8 cellular contexts compared by ENCODE assay signal in the genomic region with DNA sequence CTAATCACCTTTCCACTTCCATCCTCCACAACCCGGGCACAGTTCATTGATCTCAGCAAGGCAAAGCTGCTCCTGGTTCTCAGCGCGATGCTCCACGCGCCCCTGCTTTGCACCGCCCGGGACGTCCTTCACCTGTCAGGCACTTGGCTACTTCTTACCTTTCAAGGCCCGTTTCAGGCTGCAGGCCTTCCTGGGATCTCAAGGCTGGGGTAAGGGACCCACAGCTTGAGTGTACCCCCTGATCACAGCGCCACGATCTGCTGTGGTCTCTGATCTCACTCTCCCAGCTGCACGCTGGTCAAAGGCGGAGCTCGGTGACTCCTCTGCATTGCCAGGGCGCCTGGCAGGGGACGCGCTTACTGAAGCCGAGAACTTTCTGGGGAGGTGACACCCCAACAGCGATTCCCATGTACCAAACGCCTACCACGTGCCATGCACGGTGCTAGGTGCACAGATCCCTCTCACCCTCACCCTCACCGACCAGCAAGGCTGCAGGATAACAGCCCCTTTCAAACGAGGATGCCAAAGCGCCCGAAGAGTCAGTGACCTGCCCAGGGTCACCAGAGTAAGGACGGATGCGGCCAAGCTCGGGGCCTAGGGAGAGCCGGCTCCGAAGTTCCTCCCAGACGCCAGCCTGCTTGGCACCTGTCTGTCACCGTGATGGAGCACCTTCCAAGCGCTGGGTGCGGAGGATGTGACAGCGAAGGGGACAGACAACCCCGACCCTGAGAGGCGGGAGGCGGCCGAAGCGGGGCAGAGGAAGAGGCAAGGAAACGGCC. TPM values are rescaled to one million over a fixed set of nuclear protein-coding genes. Genes with fewer than 3 reads are reported as not detected.
DNase-seq lines count a peak whose midpoint lies in the region; ATAC-seq and TF ChIP-seq lines count a peak whose summit lies in the region.

No MANE protein-coding gene starts in this region.

- H3K36me3 ChIP-seq in CD4-positive, CD25-positive, alpha-beta regulatory T cell (ENCODE audit: control insufficient read depth, insufficient read depth, low read length) = peaks cover 9% of the 10 kb centered on the region
- H3K36me3 ChIP-seq in SK-N-MC (ENCODE audit: insufficient read depth, low read length) = peaks cover 9% of the 10 kb centered on the region

- H3K4me3 Mint-ChIP-seq in CD4-positive, CD25-positive, alpha-beta regulatory T cell = no peak overlapping the region

- no peaks in the 10 kb centered on the region for H3K27me3 ChIP-seq in CD4-positive, CD25-positive, alpha-beta regulatory T cell (ENCODE audit: control insufficient read depth, insufficient read depth, low read length)

- no peaks in the 10 kb centered on the region for H3K27me3 Mint-ChIP-seq in CD4-positive, CD25-positive, alpha-beta regulatory T cell

- peak; percentile 12 to 69 (median 43) for DNase-seq in CD4-positive, CD25-positive, alpha-beta regulatory T cell
- DNase-seq in SK-N-MC (ENCODE audit: low read depth, low spot score) (no peak), anterior cingulate cortex (lab: John Stamatoyannopoulos, UW) (peak in 43 of 58 donors; percentile 18 to 68 (median 48)), hippocampal formation (lab: John Stamatoyannopoulos, UW) (peak; percentile 18 to 35), retinal pigment epithelial cell (ENCODE audit: low read depth) (no peak), 8988T (no peak)

- no peaks in the 10 kb centered on the region for H3K9me3 ChIP-seq in CD4-positive, CD25-positive, alpha-beta regulatory T cell (ENCODE audit: control insufficient read depth in 2 of 2, low read length in 2 of 2)
- H3K9me3 ChIP-seq in SK-N-MC (ENCODE audit: low read depth, low read length) = no peaks in the 10 kb centered on the region

- H3K9ac ChIP-seq in SK-N-MC (ENCODE audit: insufficient read length) = peak overlapping the region; percentile 90

- H3K4me1 Mint-ChIP-seq in CD4-positive, CD25-positive, alpha-beta regulatory T cell = peaks cover 29 to 49% (median 39%) of the 10 kb centered on the region in 4 donors

- no peak for TF ChIP-seq CTCF in retinal pigment epithelial cell (conservative IDR thresholded peaks at IDR 0.05; ENCODE audit: low read depth, low read length)

- peak; percentile 15 to 17 for ATAC-seq in CD4-positive, CD25-positive, alpha-beta regulatory T cell (ENCODE audit: low read depth in 2 of 2)
- ATAC-seq in GM19395 (IDR thresholded peaks at IDR 0.05; ENCODE audit: unreplicated experiment) = peak; percentile 43
- ATAC-seq in HG03460 (IDR thresholded peaks at IDR 0.05; ENCODE audit: unreplicated experiment) = peak; percentile 31

- H3K4me3 ChIP-seq in CD4-positive, CD25-positive, alpha-beta regulatory T cell (ENCODE audit: low read depth, low read length) = peak overlapping the region; percentile 84
- H3K4me3 ChIP-seq in SK-N-MC (peak overlapping the region; percentile 99), retinal pigment epithelial cell (ENCODE audit: low read length) (peak overlapping the region; percentile 98)

- H3K27ac Mint-ChIP-seq in CD4-positive, CD25-positive, alpha-beta regulatory T cell = peak overlapping the region in 2 of 3 donors; percentile 87 to 96

- H3K36me3 Mint-ChIP-seq in CD4-positive, CD25-positive, alpha-beta regulatory T cell = peaks cover 10% of the 10 kb centered on the region

- H3K4me1 ChIP-seq in CD4-positive, CD25-positive, alpha-beta regulatory T cell (ENCODE audit: control insufficient read depth, insufficient read depth, low read length, poor library complexity, severe bottlenecking) = peaks cover 38% of the 10 kb centered on the region

- H3K27ac ChIP-seq in CD4-positive, CD25-positive, alpha-beta regulatory T cell (ENCODE audit: insufficient read depth, low read length, poor library complexity, severe bottlenecking) = peak overlapping the region; percentile 86
- H3K27ac ChIP-seq in SK-N-MC = no peak overlapping the region

- peaks cover 0 to 2% (median 0%) of the 10 kb centered on the region in 7 donors for H3K9me3 Mint-ChIP-seq in CD4-positive, CD25-positive, alpha-beta regulatory T cell

RNA-seq across cellular contexts. Expression of a gene that starts 0.8 kb away (rescaled TPM):
- 65.3 TPM for total RNA-seq in CD4-positive, CD25-positive, alpha-beta regulatory T cell
- 100 to 1,000 TPM; 106 to 199 (median 168) TPM for polyA plus RNA-seq in CD4-positive, CD25-positive, alpha-beta regulatory T cell

RNA-seq across cellular contexts. Expression of a gene that starts 0.9 kb away (rescaled TPM):
- total RNA-seq in CD4-positive, CD25-positive, alpha-beta regulatory T cell = 23.1 TPM
- polyA plus RNA-seq in CD4-positive, CD25-positive, alpha-beta regulatory T cell = 10 to 100 TPM; 30.7 to 37.8 (median 35.6) TPM

RNA-seq across cellular contexts. Expression of a gene that starts 51.8 kb away (rescaled TPM):
- 40.7 TPM for total RNA-seq in CD4-positive, CD25-positive, alpha-beta regulatory T cell
- polyA plus RNA-seq in CD4-positive, CD25-positive, alpha-beta regulatory T cell = 100 to 1,000 TPM in 2 of 4 donors, 10 to 100 TPM in 2; 87.6 to 108 (median 98.0) TPM

Comparison
In these comparisons a context has a peak if more than half of its experiments do, and no peak if none do; other contexts are left out.
1. DNase-seq: peak in CD4-positive, CD25-positive, alpha-beta regulatory T cell (3 of 3), anterior cingulate cortex (43 of 58) and hippocampal formation (2 of 2); none in SK-N-MC (single experiment), retinal pigment epithelial cell (single experiment) and 8988T (single experiment).
2. Peak in every context shown above with its lines, with median percentiles within 50 percentile points of each other: ATAC-seq and H3K4me3 ChIP-seq.